ENCODE assay signal across 23 cellular contexts in genomic region chr20:23375827-23376226, GRCh38.
"Had no signal": no experiment of that assay in that cellular context is flagged by ENCODE, and none has a peak within 500 bp of the region (broad histone marks: within the 10 kb centered on the region; RNA-seq: fewer than 3 reads in every experiment).

No MANE protein-coding gene starts in this region.

- H3K27me3 Mint-ChIP-seq: activated CD4-positive, alpha-beta T cell treated with anti-CD3 and anti-CD28 coated beads, Interleukin-2, amount 10 ng/mL, durations not matched to agents 24 days and 14 days; effector memory CD8-positive, alpha-beta T cell had no signal

- H3K79me2 ChIP-seq: hepatocyte had no signal

- H3K4me2 ChIP-seq: hepatocyte had no signal

- H3K27ac Mint-ChIP-seq: activated CD4-positive, alpha-beta T cell treated with anti-CD3 and anti-CD28 coated beads, Interleukin-2, amount 10 ng/mL, durations not matched to agents 24 days and 14 days; activated naive CD4-positive, alpha-beta T cell treated with anti-CD3 and anti-CD28 coated beads, Interleukin-2, amount 50 U/mL, for 72 hours; effector memory CD8-positive, alpha-beta T cell; mesothelial cell of epicardium; nephron progenitor cell; T-helper 1 cell treated with Interleukin-12 subunit alpha and Interleukin-12 subunit beta and Interleukin-4 antibody, amounts not matched to agents 30 μg/mL and 1 μg/mL, for 36 hours had no signal

- H3K4me3 Mint-ChIP-seq: activated CD4-positive, alpha-beta T cell treated with anti-CD3 and anti-CD28 coated beads, Interleukin-2, amount 10 ng/mL, durations not matched to agents 24 days and 14 days; effector memory CD8-positive, alpha-beta T cell; immature natural killer cell; mesothelial cell of epicardium; nephron progenitor cell; T-helper 1 cell treated with Interleukin-12 subunit alpha and Interleukin-12 subunit beta and Interleukin-4 antibody, amounts not matched to agents 30 μg/mL and 1 μg/mL, for 36 hours had no signal

- H3K9me3 Mint-ChIP-seq: activated CD4-positive, alpha-beta T cell treated with anti-CD3 and anti-CD28 coated beads, Interleukin-2, amount 10 ng/mL, durations not matched to agents 24 days and 14 days; effector memory CD8-positive, alpha-beta T cell; immature natural killer cell; mesothelial cell of epicardium; nephron progenitor cell; T-helper 1 cell treated with Interleukin-12 subunit alpha and Interleukin-12 subunit beta and Interleukin-4 antibody, amounts not matched to agents 30 μg/mL and 1 μg/mL, for 36 hours had no signal

- ATAC-seq: effector memory CD8-positive, alpha-beta T cell; left lung; pancreas; psoas muscle had no signal

- H2AFZ ChIP-seq: hepatocyte had no signal

- H3K27me3 ChIP-seq: breast epithelium, colonic mucosa, dorsolateral prefrontal cortex, esophagus muscularis mucosa, hepatocyte, left lung, pancreas, right atrium auricular region, transverse colon had no signal

- DNase-seq: activated CD4-positive, alpha-beta T cell treated with anti-CD3 and anti-CD28 coated beads, Interleukin-2, amount 10 ng/mL, durations not matched to agents 24 days and 14 days; activated effector memory CD4-positive, alpha-beta T cell treated with Interleukin-2 at 50 U/mL for 16 hours; activated T-cell treated with anti-CD3 and anti-CD28 coated beads, Interleukin-2, amount 50 U/mL, for 1 hour; amniotic stem cell; colonic mucosa; dorsolateral prefrontal cortex; effector memory CD8-positive, alpha-beta T cell; glutamatergic neuron; immature natural killer cell; left lung; nephron progenitor cell; pancreas; psoas muscle; stimulated activated CD4-positive, alpha-beta T cell treated with anti-CD3 and anti-CD28 coated beads, Interleukin-1b, Interleukin-23, amount 100 ng/mL, for 48 hours; transverse colon had no signal

- H3K4me3 ChIP-seq: breast epithelium, colonic mucosa, dorsolateral prefrontal cortex, esophagus muscularis mucosa, hepatocyte, left lung, lung, pancreas, psoas muscle, right atrium auricular region, transverse colon had no signal

- H3K4me1 ChIP-seq: breast epithelium, colonic mucosa, esophagus muscularis mucosa, pancreas, right atrium auricular region, transverse colon had no signal

- H3K27ac ChIP-seq: breast epithelium, colonic mucosa, dorsolateral prefrontal cortex, esophagus muscularis mucosa, hepatocyte, left lung, pancreas, psoas muscle, right atrium auricular region, transverse colon had no signal

- H3K9me3 ChIP-seq: breast epithelium, colonic mucosa, esophagus muscularis mucosa, left lung, pancreas, psoas muscle, right atrium auricular region, transverse colon had no signal

- H3K36me3 ChIP-seq: breast epithelium, colonic mucosa had no signal

- H3K4me1 Mint-ChIP-seq: mesothelial cell of epicardium, nephron progenitor cell had no signal
